1 cellular context compared by ENCODE assay signal in genomic region chr7:158431055-158431940, GRCh38.
A peak's percentile ranks its signal among the peaks of the same experiment; 100 is the strongest.
TF ChIP-seq lines count a peak whose summit lies in the region.

No MANE protein-coding gene starts in this region.

TF ChIP-seq in HepG2, 621 proteins besides CTCF, POLR2A, EP300 and RAD21 (continued from another document):
- TF ChIP-seq SRSF9 (IDR thresholded peaks at IDR 0.05; ENCODE audit: borderline replicate concordance, insufficient read depth, low read depth, low read length, poor library complexity, severe bottlenecking) (no peak), IRX3 (CRISPR knock-in tag; IDR thresholded peaks at IDR 0.05; ENCODE audit: borderline replicate concordance, low read depth) (no peak), ZNF792 (CRISPR knock-in tag; IDR thresholded peaks at IDR 0.05) (no peak), AGO2 (optimal IDR thresholded peaks at IDR 0.05; ENCODE audit: low read depth, low read length) (peak; percentile 22)
